17 cellular contexts compared by ENCODE assay signal in the genomic region with DNA sequence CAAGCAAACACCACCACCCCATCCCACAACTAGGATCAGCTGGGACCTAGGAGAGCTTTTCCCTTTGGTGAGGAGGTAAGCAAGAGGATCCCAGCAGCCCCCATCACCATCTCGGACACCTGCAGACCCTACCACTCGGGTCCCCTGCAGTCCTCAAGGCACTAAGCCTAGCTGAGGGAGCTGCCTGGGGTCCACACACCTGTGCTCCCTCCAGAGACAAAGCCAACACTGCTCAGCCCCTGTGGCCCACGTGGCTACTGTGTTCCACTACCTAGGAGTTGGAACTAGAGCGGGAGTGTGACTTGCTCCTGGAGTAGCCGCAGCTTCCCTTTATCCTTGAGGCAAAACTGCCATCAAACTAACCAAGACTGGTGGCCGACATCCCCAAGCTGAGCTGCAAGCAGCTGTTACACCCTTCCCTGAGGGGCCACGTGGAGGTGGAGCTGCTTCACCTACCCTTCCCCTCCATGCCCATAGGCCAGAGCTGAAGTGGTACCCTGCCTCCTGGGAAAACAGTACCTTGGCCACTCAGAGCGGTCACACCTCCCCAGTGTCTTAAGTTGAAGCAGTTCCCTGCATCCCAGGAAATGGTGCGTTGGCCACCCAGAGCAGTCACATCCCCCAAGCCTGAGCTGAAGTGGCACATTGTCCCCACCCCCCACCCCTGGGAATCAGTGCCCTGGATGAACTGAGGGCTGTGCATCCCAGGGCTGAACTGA.
DNase-seq lines count a peak whose midpoint lies in the region; ATAC-seq and TF ChIP-seq lines count a peak whose summit lies in the region.
"Had no signal": no experiment of that assay in that cellular context is flagged by ENCODE, and none has a peak within 500 bp of the region (broad histone marks: within the 10 kb centered on the region; RNA-seq: fewer than 3 reads in every experiment).

No MANE protein-coding gene starts in this region.

- no peak overlapping the region for H2BK120ac ChIP-seq in trophoblast cell (ENCODE audit: insufficient read depth, low read length, poor library complexity)

- no peak overlapping the region for H2AFZ ChIP-seq in trophoblast cell (ENCODE audit: insufficient read depth, low read length, poor library complexity)

- no peak overlapping the region for H4K12ac ChIP-seq in trophoblast cell (ENCODE audit: low read depth, low read length)

- H3K36me3 ChIP-seq in spleen = no peaks in the 10 kb centered on the region
- no peaks in the 10 kb centered on the region for H3K36me3 ChIP-seq in trophoblast cell (ENCODE audit: control insufficient read depth in 1 of 2, insufficient read depth in 2 of 2, low read length in 2 of 2)

- H3K27ac ChIP-seq in coronary artery = no peak overlapping the region
- H3K27ac ChIP-seq in spleen = no peak overlapping the region
- H3K27ac ChIP-seq in trophoblast cell (ENCODE audit: low read depth, low read length) = no peak overlapping the region
- H3K27ac ChIP-seq: C4-2B had no signal

- H3K27me3 Mint-ChIP-seq in activated CD8-positive, alpha-beta memory T cell treated with anti-CD3 and anti-CD28 coated beads, Interleukin-2, amount 10 ng/mL, durations not matched to agents 7 days and 5 days = peaks cover 3% of the 10 kb centered on the region

- H3K9me3 Mint-ChIP-seq in activated CD8-positive, alpha-beta memory T cell treated with anti-CD3 and anti-CD28 coated beads, Interleukin-2, amount 10 ng/mL, durations not matched to agents 7 days and 5 days (ENCODE audit: low read depth) = peaks cover 9% of the 10 kb centered on the region

- no peak overlapping the region for H2AK5ac ChIP-seq in trophoblast cell (ENCODE audit: low read length)

- H3K9ac ChIP-seq in trophoblast cell (ENCODE audit: low read length) = no peak overlapping the region

- no peaks in the 10 kb centered on the region for H3K79me1 ChIP-seq in trophoblast cell (ENCODE audit: low read length)

- no peak overlapping the region for H3K23ac ChIP-seq in trophoblast cell (ENCODE audit: low read length)

- H3K27me3 ChIP-seq in spleen (replicated peaks in 1 of 7) (peaks cover 0 to 38% (median 0%) of the 10 kb centered on the region in 7 donors), trophoblast cell (ENCODE audit: insufficient read depth, low read length) (no peaks in the 10 kb centered on the region)

- H3K9me3 ChIP-seq in spleen = peaks cover 0 to 37% (median 29%) of the 10 kb centered on the region in 8 donors
- peaks cover 37% of the 10 kb centered on the region for H3K9me3 ChIP-seq in trophoblast cell (ENCODE audit: insufficient read depth, low read depth, low read length)

- H2BK5ac ChIP-seq in trophoblast cell (ENCODE audit: low read depth, low read length, poor library complexity) = no peak overlapping the region

- no peaks in the 10 kb centered on the region for H3K4me1 ChIP-seq in spleen
- no peaks in the 10 kb centered on the region for H3K4me1 ChIP-seq in trophoblast cell (ENCODE audit: control insufficient read depth in 1 of 2, insufficient read depth in 2 of 2, low read length in 2 of 2)

- H3K4me3 Mint-ChIP-seq in activated CD8-positive, alpha-beta memory T cell treated with anti-CD3 and anti-CD28 coated beads, Interleukin-2, amount 10 ng/mL, durations not matched to agents 7 days and 5 days = no peak overlapping the region
- H3K4me3 Mint-ChIP-seq: H9 had no signal

- H3K4me2 ChIP-seq in trophoblast cell (ENCODE audit: low read length) = no peak overlapping the region

- H3K79me2 ChIP-seq in trophoblast cell (ENCODE audit: control insufficient read depth, insufficient read depth, low read length, poor library complexity) = no peaks in the 10 kb centered on the region

- no peak overlapping the region for H3K27ac Mint-ChIP-seq in activated CD8-positive, alpha-beta memory T cell treated with anti-CD3 and anti-CD28 coated beads, Interleukin-2, amount 10 ng/mL, durations not matched to agents 7 days and 5 days
- H3K27ac Mint-ChIP-seq: H9 had no signal

- H3K18ac ChIP-seq in trophoblast cell (ENCODE audit: low read length) = no peak overlapping the region

- no peak overlapping the region for H3K4ac ChIP-seq in trophoblast cell (ENCODE audit: low read depth, low read length)

- no peak overlapping the region for H3K14ac ChIP-seq in trophoblast cell (ENCODE audit: low read length)

- TF ChIP-seq CTCF in coronary artery (IDR thresholded peaks at IDR 0.05) (no peak), spleen (IDR thresholded peaks at IDR 0.05 in 8 of 11, conservative IDR thresholded peaks at IDR 0.05 in 3 of 11) (no peak)

- H4K8ac ChIP-seq in trophoblast cell (ENCODE audit: low read depth, low read length) = no peak overlapping the region

- ATAC-seq in activated CD8-positive, alpha-beta memory T cell treated with anti-CD3 and anti-CD28 coated beads, Interleukin-2, amount 10 ng/mL, durations not matched to agents 7 days and 5 days = no peak

- 73 to 85% (median 74%) methylated on average over 9 of the region's 9 CpGs; no CpG with 5 or more reads in 1 of the 5 donors for WGBS in spleen, 5 donors
- WGBS in trophoblast cell (ENCODE audit: extremely low coverage, insufficient coverage, insufficient read length) = no CpG with 5 or more reads among the region's 9 CpGs

- CTCF ChIA-PET in activated CD8-positive, alpha-beta memory T cell treated with anti-CD3 and anti-CD28 coated beads, Interleukin-2, amount 10 ng/mL, durations not matched to agents 7 days and 5 days (lab: Charles Lee) = no interaction called here

- no peak overlapping the region for H4K91ac ChIP-seq in trophoblast cell (ENCODE audit: low read depth, low read length)

- no peak for TF ChIP-seq POLR2A in spleen (IDR thresholded peaks at IDR 0.05)

- no peak overlapping the region for H2BK12ac ChIP-seq in trophoblast cell (ENCODE audit: low read length)

- H3K4me3 ChIP-seq in coronary artery = no peak overlapping the region
- no peak overlapping the region for H3K4me3 ChIP-seq in spleen
- H3K4me3 ChIP-seq in trophoblast cell (ENCODE audit: low read depth, low read length) = no peak overlapping the region

- H3K36me3 Mint-ChIP-seq in activated CD8-positive, alpha-beta memory T cell treated with anti-CD3 and anti-CD28 coated beads, Interleukin-2, amount 10 ng/mL, durations not matched to agents 7 days and 5 days = no peaks in the 10 kb centered on the region

- intact Hi-C loops in spleen (cut with DNase I; ENCODE audit: low total_unique reads) = no loop called here

- peak; percentile 3 for DNase-seq in activated CD8-positive, alpha-beta memory T cell treated with anti-CD3 and anti-CD28 coated beads for 24 hours
- no peak for DNase-seq in activated CD8-positive, alpha-beta memory T cell treated with anti-CD3 and anti-CD28 coated beads, Interleukin-2, amount 10 ng/mL, durations not matched to agents 7 days and 5 days
- peak; percentile 0 for DNase-seq in Daoy (ENCODE audit: low read depth)
- DNase-seq in coronary artery (ENCODE audit: low spot score) = peak; percentile 59
- peak; percentile 37 for DNase-seq in spleen
- DNase-seq in NCI-H748 (lab: John Stamatoyannopoulos, UW; ENCODE audit: unreplicated experiment) = no peak
- DNase-seq in trophoblast cell = no peak
- DNase-seq in retina = no peak
- DNase-seq: COR-L47, H9, KG1, NCI-H1092, NCI-H1694, NCI-H2107, NCI-H345, NCI-H526 treated with DMSO at 0.1 percent for 48 hours had no signal

- no peaks in the 10 kb centered on the region for H3K4me1 Mint-ChIP-seq in activated CD8-positive, alpha-beta memory T cell treated with anti-CD3 and anti-CD28 coated beads, Interleukin-2, amount 10 ng/mL, durations not matched to agents 7 days and 5 days
- H3K4me1 Mint-ChIP-seq: H9 had no signal

Comparison
In these comparisons a context has a peak if more than half of its experiments do, and no peak if none do; other contexts are left out.
1. DNase-seq: peak in activated CD8-positive, alpha-beta memory T cell treated with anti-CD3 and anti-CD28 coated beads for 24 hours (single experiment), Daoy (single experiment), coronary artery (single experiment) and spleen (single experiment); none in activated CD8-positive, alpha-beta memory T cell treated with anti-CD3 and anti-CD28 coated beads, Interleukin-2, amount 10 ng/mL, durations not matched to agents 7 days and 5 days (single experiment), NCI-H748 (single experiment), trophoblast cell (0 of 2) and retina (single experiment).